In genomic region chr4:15598644-15599043, GRCh38 we compare ENCODE assay signal across 24 cellular contexts.
"Had no signal": no experiment of that assay in that cellular context is flagged by ENCODE, and none has a peak within 500 bp of the region (broad histone marks: within the 10 kb centered on the region; RNA-seq: fewer than 3 reads in every experiment).

No MANE protein-coding gene starts in this region.

- H3K9me3 Mint-ChIP-seq: activated CD8-positive, alpha-beta T cell treated with anti-CD3 and anti-CD28 coated beads for 36 hours; activated naive CD4-positive, alpha-beta T cell treated with anti-CD3 and anti-CD28 coated beads, Interleukin-2, amount 50 U/mL, for 72 hours; activated T-cell treated with anti-CD3 and anti-CD28 coated beads, Interleukin-2, amount 50 U/mL, for 72 hours; memory B cell; natural killer cell; stimulated activated naive CD8-positive, alpha-beta T cell treated with anti-CD3 and anti-CD28 coated beads, Interleukin-15, Interleukin-2, amounts not matched to agents 100 ng/mL and 50 ng/mL, for 24 hours had no signal

- H3K4me1 ChIP-seq: body of pancreas, esophagus squamous epithelium, left lung, right atrium auricular region, testis, upper lobe of left lung had no signal

- DNase-seq: activated CD4-positive, alpha-beta T cell treated with anti-CD3 and anti-CD28 coated beads for 48 hours; activated CD8-positive, alpha-beta T cell treated with anti-CD3 and anti-CD28 coated beads for 36 hours; activated gamma-delta T cell; activated T-cell treated with anti-CD3 and anti-CD28 coated beads, Interleukin-2, amount 50 U/mL, for 72 hours; amniotic stem cell; body of pancreas; central memory CD4-positive, alpha-beta T cell; cortex of kidney; effector CD4-positive, alpha-beta T cell; esophagus squamous epithelium; kidney; left lung; natural killer cell; posterior cingulate gyrus; small intestine; SW 1271; testis; upper lobe of left lung had no signal

- ATAC-seq: activated CD8-positive, alpha-beta T cell treated with anti-CD3 and anti-CD28 coated beads for 36 hours; activated naive CD4-positive, alpha-beta T cell treated with anti-CD3 and anti-CD28 coated beads, Interleukin-2, amount 50 U/mL, for 72 hours; activated T-cell treated with anti-CD3 and anti-CD28 coated beads, Interleukin-2, amount 50 U/mL, for 72 hours; body of pancreas; left lung; natural killer cell; WTC11 had no signal

- H3K27ac Mint-ChIP-seq: activated CD8-positive, alpha-beta T cell treated with anti-CD3 and anti-CD28 coated beads for 36 hours; memory B cell; natural killer cell; stimulated activated naive CD8-positive, alpha-beta T cell treated with anti-CD3 and anti-CD28 coated beads, Interleukin-15, Interleukin-2, amounts not matched to agents 100 ng/mL and 50 ng/mL, for 24 hours; WTC11 had no signal

- H3K27me3 ChIP-seq: body of pancreas, esophagus squamous epithelium, left lung, neutrophil, right atrium auricular region, testis, upper lobe of left lung had no signal

- H3K27ac ChIP-seq: body of pancreas, esophagus squamous epithelium, left lung, neutrophil, right atrium auricular region, testis, upper lobe of left lung had no signal

- H3K4me3 Mint-ChIP-seq: activated CD8-positive, alpha-beta T cell treated with anti-CD3 and anti-CD28 coated beads for 36 hours; activated T-cell treated with anti-CD3 and anti-CD28 coated beads, Interleukin-2, amount 50 U/mL, for 72 hours; memory B cell; natural killer cell; stimulated activated naive CD8-positive, alpha-beta T cell treated with anti-CD3 and anti-CD28 coated beads, Interleukin-15, Interleukin-2, amounts not matched to agents 100 ng/mL and 50 ng/mL, for 24 hours; WTC11 had no signal

- H3K4me1 Mint-ChIP-seq: memory B cell, WTC11 had no signal

- H3K9me3 ChIP-seq: body of pancreas, esophagus squamous epithelium, left lung, neutrophil, right atrium auricular region, testis, upper lobe of left lung had no signal

- H3K36me3 Mint-ChIP-seq: natural killer cell had no signal

- H3K4me3 ChIP-seq: body of pancreas, esophagus squamous epithelium, left lung, right atrium auricular region, testis, upper lobe of left lung had no signal

- H3K27me3 Mint-ChIP-seq: activated CD8-positive, alpha-beta T cell treated with anti-CD3 and anti-CD28 coated beads for 36 hours; memory B cell; stimulated activated naive CD8-positive, alpha-beta T cell treated with anti-CD3 and anti-CD28 coated beads, Interleukin-15, Interleukin-2, amounts not matched to agents 100 ng/mL and 50 ng/mL, for 24 hours had no signal
